In the genomic region with DNA sequence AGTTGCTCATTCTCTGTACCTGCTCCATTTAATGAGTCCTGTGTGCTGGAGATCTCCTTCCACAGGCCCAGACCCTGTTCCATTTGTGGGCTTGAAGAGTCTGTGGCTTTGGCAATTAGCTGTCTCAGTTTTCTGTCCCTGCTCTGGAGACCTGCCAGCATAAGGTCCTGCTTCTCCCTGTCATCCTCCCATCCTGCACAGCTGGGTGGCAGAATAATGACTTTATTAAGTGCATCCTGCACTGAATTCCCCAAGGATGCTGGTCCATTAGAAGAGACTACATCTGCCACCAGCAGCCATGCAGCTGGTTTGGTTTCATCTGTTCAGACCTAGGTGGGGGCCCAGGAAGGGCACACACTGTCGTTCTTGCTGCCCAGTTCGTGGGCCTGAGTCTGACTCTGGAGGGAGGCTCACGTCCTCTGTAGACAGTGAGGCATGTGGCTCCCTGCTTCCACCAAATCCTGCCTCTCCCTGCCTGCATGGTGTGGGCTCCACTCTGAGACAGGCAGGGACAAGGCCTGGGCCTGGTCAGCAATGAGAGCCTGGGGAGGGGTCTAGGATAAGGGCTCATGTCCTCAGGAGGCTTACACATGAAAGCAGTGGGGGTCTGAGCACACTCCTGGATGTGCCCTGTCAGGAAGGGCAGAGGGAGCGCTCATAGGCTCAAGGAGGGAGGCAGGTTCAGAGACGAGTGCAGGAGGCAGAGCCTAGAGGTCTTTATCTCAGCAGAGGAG, we compare ENCODE assay signal across 22 cellular contexts.
DNase-seq lines count a peak whose midpoint lies in the region; ATAC-seq and TF ChIP-seq lines count a peak whose summit lies in the region.
"Had no signal": no experiment of that assay in that cellular context is flagged by ENCODE, and none has a peak within 500 bp of the region (broad histone marks: within the 10 kb centered on the region; RNA-seq: fewer than 3 reads in every experiment).

No MANE protein-coding gene starts in this region.

- H3K4me3 ChIP-seq in ovary, result no peak overlapping the region
- H3K4me3 ChIP-seq: esophagus muscularis mucosa, GM12878, HAP-1, left ventricle myocardium inferior, smooth muscle cell had no signal

- no peak overlapping the region for H3K27ac Mint-ChIP-seq in natural killer cell treated with Interleukin-12 subunit alpha and Interleukin-12 subunit beta and Interleukin-15 and Interleukin-18, amount 100 ng/mL, for 72 hours
- H3K27ac Mint-ChIP-seq in natural killer cell (no peak overlapping the region), immature natural killer cell (no peak overlapping the region)
- H3K27ac Mint-ChIP-seq: activated naive CD4-positive, alpha-beta T cell treated with anti-CD3 and anti-CD28 coated beads, Interleukin-2, amount 50 U/mL, for 24 hours; activated T-helper 1 cell treated with anti-CD3 and anti-CD28 coated beads, Interleukin-12 subunit alpha, Interleukin-12 subunit beta, Interleukin-2, Interleukin-4 antibody, amounts not matched to agents 30 ng/mL and 10 ng/mL and 1 ng/mL, durations not matched to agents 14 hours and 24 hours and 36 hours; naive B cell; T-helper 2 cell treated with Interferon-gamma antibody and Interleukin-4, amounts not matched to agents 5 μg/mL and 100 μg/mL, for 36 hours had no signal

- H3K36me3 Mint-ChIP-seq in natural killer cell treated with Interleukin-12 subunit alpha and Interleukin-12 subunit beta and Interleukin-15 and Interleukin-18, amount 100 ng/mL, for 72 hours, result peaks cover 4% of the 10 kb centered on the region
- H3K36me3 Mint-ChIP-seq in natural killer cell (peaks cover 7% of the 10 kb centered on the region), immature natural killer cell (peaks cover 0 to 6% (median 0%) of the 10 kb centered on the region in 3 donors)

- no peaks in the 10 kb centered on the region for H3K4me1 Mint-ChIP-seq in natural killer cell treated with Interleukin-12 subunit alpha and Interleukin-12 subunit beta and Interleukin-15 and Interleukin-18, amount 100 ng/mL, for 72 hours (ENCODE audit: low read depth in 2 of 2)
- H3K4me1 Mint-ChIP-seq in natural killer cell (no peaks in the 10 kb centered on the region), immature natural killer cell (no peaks in the 10 kb centered on the region)
- H3K4me1 Mint-ChIP-seq: activated naive CD4-positive, alpha-beta T cell treated with anti-CD3 and anti-CD28 coated beads, Interleukin-2, amount 50 U/mL, for 24 hours; naive B cell had no signal

- H3K9me3 Mint-ChIP-seq in natural killer cell treated with Interleukin-12 subunit alpha and Interleukin-12 subunit beta and Interleukin-15 and Interleukin-18, amount 100 ng/mL, for 72 hours, result peaks cover 4% of the 10 kb centered on the region
- H3K9me3 Mint-ChIP-seq in natural killer cell (peaks cover 6 to 7% of the 10 kb centered on the region in 2 donors), immature natural killer cell (peaks cover 5 to 10% (median 7%) of the 10 kb centered on the region in 6 donors)

- H3K27me3 Mint-ChIP-seq in natural killer cell treated with Interleukin-12 subunit alpha and Interleukin-12 subunit beta and Interleukin-15 and Interleukin-18, amount 100 ng/mL, for 72 hours, result peaks cover 15 to 33% of the 10 kb centered on the region in 2 donors
- H3K27me3 Mint-ChIP-seq in natural killer cell (ENCODE audit: low read depth in 2 of 2), result peaks cover 8 to 9% of the 10 kb centered on the region in 2 donors
- H3K27me3 Mint-ChIP-seq in immature natural killer cell (ENCODE audit: low read depth in 3 of 3), result peaks cover 2 to 6% (median 5%) of the 10 kb centered on the region in 3 donors

- peak in 2 of 3 experiments; percentile 22 to 48 for DNase-seq in NCI-H1417 (lab: John Stamatoyannopoulos, UW)
- no peak for DNase-seq in NCI-H1417 treated with DMSO at 0.1 percent for 48 hours (lab: John Stamatoyannopoulos, UW)
- DNase-seq in natural killer cell treated with Interleukin-12 subunit alpha and Interleukin-12 subunit beta and Interleukin-15 and Interleukin-18, amount 100 ng/mL, for 72 hours (ENCODE audit: low spot score), result no peak
- no peak for DNase-seq in natural killer cell
- peak; percentile 71 for DNase-seq in NCI-H69 (lab: John Stamatoyannopoulos, UW)
- DNase-seq in immature natural killer cell, result no peak
- no peak for DNase-seq in ovary
- DNase-seq: activated CD4-positive, alpha-beta T cell treated with anti-CD3 and anti-CD28 coated beads for 48 hours; cortex of kidney; hippocampal formation; left ventricle myocardium inferior; naive B cell; NCI-H446 treated with DMSO at 0.1 percent for 48 hours; stimulated activated CD4-positive, alpha-beta T cell treated with anti-CD3 and anti-CD28 coated beads, Interleukin-2, amount 100 ng/mL, for 24 hours had no signal

- no peak overlapping the region for H3K27ac ChIP-seq in ovary
- H3K27ac ChIP-seq: esophagus muscularis mucosa, left ventricle myocardium inferior had no signal

- no peaks in the 10 kb centered on the region for H3K9me3 ChIP-seq in ovary

- peak; percentile 28 to 40 for ATAC-seq in natural killer cell treated with Interleukin-12 subunit alpha and Interleukin-12 subunit beta and Interleukin-15 and Interleukin-18, amount 100 ng/mL, for 72 hours
- ATAC-seq in natural killer cell, result no peak
- ATAC-seq in GM21576 (IDR thresholded peaks at IDR 0.05; ENCODE audit: unreplicated experiment), result no peak
- ATAC-seq: GM12878 had no signal

- no peaks in the 10 kb centered on the region for H3K36me3 ChIP-seq in ovary
- H3K36me3 ChIP-seq: esophagus muscularis mucosa, HAP-1, left ventricle myocardium inferior had no signal

- 64 to 83% (median 79%) methylated on average over 5 of the region's 5 CpGs for WGBS in ovary, 3 donors

- TF ChIP-seq POLR2A in ovary (IDR thresholded peaks at IDR 0.05), result no peak

- no peak overlapping the region for H3K4me3 Mint-ChIP-seq in natural killer cell treated with Interleukin-12 subunit alpha and Interleukin-12 subunit beta and Interleukin-15 and Interleukin-18, amount 100 ng/mL, for 72 hours
- no peak overlapping the region for H3K4me3 Mint-ChIP-seq in natural killer cell
- no peak overlapping the region for H3K4me3 Mint-ChIP-seq in immature natural killer cell
- H3K4me3 Mint-ChIP-seq: activated naive CD4-positive, alpha-beta T cell treated with anti-CD3 and anti-CD28 coated beads, Interleukin-2, amount 50 U/mL, for 24 hours; activated T-helper 1 cell treated with anti-CD3 and anti-CD28 coated beads, Interleukin-12 subunit alpha, Interleukin-12 subunit beta, Interleukin-2, Interleukin-4 antibody, amounts not matched to agents 30 ng/mL and 10 ng/mL and 1 ng/mL, durations not matched to agents 14 hours and 24 hours and 36 hours; naive B cell; T-helper 2 cell treated with Interferon-gamma antibody and Interleukin-4, amounts not matched to agents 5 μg/mL and 100 μg/mL, for 36 hours had no signal

- TF ChIP-seq CTCF in natural killer cell (IDR thresholded peaks at IDR 0.05), result no peak
- TF ChIP-seq CTCF in ovary (IDR thresholded peaks at IDR 0.05), result no peak

- H3K27me3 ChIP-seq in ovary, result no peaks in the 10 kb centered on the region
- H3K27me3 ChIP-seq: esophagus muscularis mucosa had no signal

- intact Hi-C loops in natural killer cell (cut with micrococcal nuclease) (no loop called here), ovary (cut with DNase I) (no loop called here)

- TF ChIP-seq EP300 in ovary (IDR thresholded peaks at IDR 0.05), result no peak

- no peaks in the 10 kb centered on the region for H3K4me1 ChIP-seq in ovary (ENCODE audit: insufficient read depth)
- H3K4me1 ChIP-seq: left ventricle myocardium inferior had no signal

Comparison
In these comparisons a context has a peak if more than half of its experiments do, and no peak if none do; other contexts are left out.
1. DNase-seq: peak in NCI-H1417 (2 of 3) and NCI-H69 (single experiment); none in NCI-H1417 treated with DMSO at 0.1 percent for 48 hours (single experiment), natural killer cell treated with Interleukin-12 subunit alpha and Interleukin-12 subunit beta and Interleukin-15 and Interleukin-18, amount 100 ng/mL, for 72 hours (single experiment), natural killer cell (single experiment), immature natural killer cell (0 of 3) and ovary (0 of 5).
2. ATAC-seq: peak in natural killer cell treated with Interleukin-12 subunit alpha and Interleukin-12 subunit beta and Interleukin-15 and Interleukin-18, amount 100 ng/mL, for 72 hours (2 of 2); none in natural killer cell (0 of 3) and GM21576 (single experiment).